Comparison of ENCODE assay signal across 1 cellular context in genomic region chr1:150561830-150562367, GRCh38.
TF ChIP-seq lines count a peak whose summit lies in the region.

No MANE protein-coding gene starts in this region.

TF ChIP-seq in HepG2, 621 proteins besides CTCF, POLR2A, EP300 and RAD21 (continued from another document and continues in another):
- TF ChIP-seq KIAA2018 (CRISPR knock-in tag; IDR thresholded peaks at IDR 0.05; ENCODE audit: borderline replicate concordance) (no peak), TOE1 (CRISPR knock-in tag; IDR thresholded peaks at IDR 0.05) (no peak), ZNF24 (IDR thresholded peaks at IDR 0.05) (no peak), KMT2A (CRISPR knock-in tag; IDR thresholded peaks at IDR 0.05) (no peak), TBX2 (CRISPR knock-in tag; IDR thresholded peaks at IDR 0.05; ENCODE audit: borderline replicate concordance) (peak; percentile 74; the same call in 1 of the 2 replicates), SYNCRIP (IDR thresholded peaks at IDR 0.05; ENCODE audit: insufficient read depth, low read depth, low read length) (no peak), TBP (CRISPR knock-in tag; IDR thresholded peaks at IDR 0.05) (no peak), RFXAP (CRISPR knock-in tag; IDR thresholded peaks at IDR 0.05; ENCODE audit: borderline replicate concordance) (peak; percentile 100), ZSCAN22 (CRISPR knock-in tag; IDR thresholded peaks at IDR 0.05) (no peak), ZFYVE20 (CRISPR knock-in tag; IDR thresholded peaks at IDR 0.05; ENCODE audit: borderline replicate concordance, low read depth) (no peak), ZNF337 (CRISPR knock-in tag; IDR thresholded peaks at IDR 0.05; ENCODE audit: borderline replicate concordance, low read depth) (no peak), MAFF (IDR thresholded peaks at IDR 0.05; ENCODE audit: low read depth, low read length) (no peak), ZNF713 (CRISPR knock-in tag; IDR thresholded peaks at IDR 0.05) (no peak), XBP1 (CRISPR knock-in tag; IDR thresholded peaks at IDR 0.05) (no peak), ZNF703 (CRISPR knock-in tag; IDR thresholded peaks at IDR 0.05; ENCODE audit: borderline replicate concordance) (no peak), HHEX (CRISPR knock-in tag; IDR thresholded peaks at IDR 0.05) (no peak), ZNF33B (CRISPR knock-in tag; IDR thresholded peaks at IDR 0.05) (no peak), CENPX (CRISPR knock-in tag; IDR thresholded peaks at IDR 0.05) (no peak), NCOA2 (CRISPR knock-in tag; IDR thresholded peaks at IDR 0.05) (peak; percentile 95), ZNF350 (CRISPR knock-in tag; IDR thresholded peaks at IDR 0.05; ENCODE audit: borderline replicate concordance, low read depth) (peak; percentile 65; the same call in 1 of the 2 replicates), ZNF235 (CRISPR knock-in tag; IDR thresholded peaks at IDR 0.05; ENCODE audit: borderline replicate concordance) (no peak), KDM6A (CRISPR knock-in tag; IDR thresholded peaks at IDR 0.05; ENCODE audit: low read depth) (peak; percentile 35; the same call in 1 of the 2 replicates), EZH2 (conservative IDR thresholded peaks at IDR 0.05; ENCODE audit: low read depth, low read length) (no peak), NCOA1 (CRISPR knock-in tag; IDR thresholded peaks at IDR 0.05) (no peak), ZNF747 (CRISPR knock-in tag; IDR thresholded peaks at IDR 0.05; ENCODE audit: borderline replicate concordance) (peak; percentile 66; the same call in 1 of the 2 replicates), ZMYM4 (CRISPR knock-in tag; IDR thresholded peaks at IDR 0.05) (no peak; the same call in 1 of the 2 replicates), TFDP1 (CRISPR knock-in tag; IDR thresholded peaks at IDR 0.05; ENCODE audit: borderline replicate concordance) (no peak), ZNF543 (CRISPR knock-in tag; IDR thresholded peaks at IDR 0.05) (peak; percentile 42; the same call in 1 of the 2 replicates), GATAD2A (CRISPR knock-in tag; IDR thresholded peaks at IDR 0.05) (peak; percentile 85), ZNF841 (CRISPR knock-in tag; IDR thresholded peaks at IDR 0.05; ENCODE audit: borderline replicate concordance) (no peak), HIVEP1 (CRISPR knock-in tag; IDR thresholded peaks at IDR 0.05) (no peak), ZNF614 (CRISPR knock-in tag; IDR thresholded peaks at IDR 0.05; ENCODE audit: borderline replicate concordance) (peak; percentile 74; the same call in 1 of the 2 replicates), MED1 (CRISPR knock-in tag; IDR thresholded peaks at IDR 0.05) (peak; percentile 80), MAFG (CRISPR knock-in tag; IDR thresholded peaks at IDR 0.05) (no peak), ZNF460 (CRISPR knock-in tag; IDR thresholded peaks at IDR 0.05; ENCODE audit: borderline replicate concordance) (no peak), ZNF660 (CRISPR knock-in tag; IDR thresholded peaks at IDR 0.05; ENCODE audit: borderline replicate concordance, low read depth) (no peak), GMEB1 (CRISPR knock-in tag; IDR thresholded peaks at IDR 0.05; ENCODE audit: borderline replicate concordance) (no peak), ZFP1 (CRISPR knock-in tag; IDR thresholded peaks at IDR 0.05) (peak; percentile 68; the same call in 1 of the 2 replicates), SP4 (CRISPR knock-in tag; IDR thresholded peaks at IDR 0.05) (peak; percentile 53; the same call in 1 of the 2 replicates), BORCS8-MEF2B (CRISPR knock-in tag; IDR thresholded peaks at IDR 0.05) (peak; percentile 51; the same call in 1 of the 2 replicates), ZNF224 (CRISPR knock-in tag; IDR thresholded peaks at IDR 0.05) (no peak), TGIF2 (CRISPR knock-in tag; IDR thresholded peaks at IDR 0.05) (no peak; the same call in 1 of the 2 replicates), ZNF891 (CRISPR knock-in tag; IDR thresholded peaks at IDR 0.05) (no peak), TCF12 (IDR thresholded peaks at IDR 0.05) (no peak), TCF12 (CRISPR knock-in tag; IDR thresholded peaks at IDR 0.05) (no peak), SP1 (IDR thresholded peaks at IDR 0.05) (no peak), SP1 (CRISPR knock-in tag; IDR thresholded peaks at IDR 0.05) (peak; percentile 84), GZF1 (CRISPR knock-in tag; IDR thresholded peaks at IDR 0.05) (no peak), MTF2 (CRISPR knock-in tag; IDR thresholded peaks at IDR 0.05; ENCODE audit: borderline replicate concordance) (no peak), HDAC6 (IDR thresholded peaks at IDR 0.05; ENCODE audit: low read depth, low read length) (no peak), IRX3 (CRISPR knock-in tag; IDR thresholded peaks at IDR 0.05; ENCODE audit: borderline replicate concordance, low read depth) (no peak), PHF5A (CRISPR knock-in tag; IDR thresholded peaks at IDR 0.05; ENCODE audit: low read depth, unreplicated experiment) (no peak), MAF1 (CRISPR knock-in tag; IDR thresholded peaks at IDR 0.05; ENCODE audit: borderline replicate concordance) (no peak; the same call in 1 of the 2 replicates), MBD4 (IDR thresholded peaks at IDR 0.05; ENCODE audit: borderline replicate concordance, low read length) (no peak)
- TF ChIP-seq, protein P1, sequence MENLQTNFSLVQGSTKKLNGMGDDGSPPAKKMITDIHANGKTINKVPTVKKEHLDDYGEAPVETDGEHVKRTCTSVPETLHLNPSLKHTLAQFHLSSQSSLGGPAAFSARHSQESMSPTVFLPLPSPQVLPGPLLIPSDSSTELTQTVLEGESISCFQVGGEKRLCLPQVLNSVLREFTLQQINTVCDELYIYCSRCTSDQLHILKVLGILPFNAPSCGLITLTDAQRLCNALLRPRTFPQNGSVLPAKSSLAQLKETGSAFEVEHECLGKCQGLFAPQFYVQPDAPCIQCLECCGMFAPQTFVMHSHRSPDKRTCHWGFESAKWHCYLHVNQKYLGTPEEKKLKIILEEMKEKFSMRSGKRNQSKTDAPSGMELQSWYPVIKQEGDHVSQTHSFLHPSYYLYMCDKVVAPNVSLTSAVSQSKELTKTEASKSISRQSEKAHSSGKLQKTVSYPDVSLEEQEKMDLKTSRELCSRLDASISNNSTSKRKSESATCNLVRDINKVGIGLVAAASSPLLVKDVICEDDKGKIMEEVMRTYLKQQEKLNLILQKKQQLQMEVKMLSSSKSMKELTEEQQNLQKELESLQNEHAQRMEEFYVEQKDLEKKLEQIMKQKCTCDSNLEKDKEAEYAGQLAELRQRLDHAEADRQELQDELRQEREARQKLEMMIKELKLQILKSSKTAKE (CRISPR knock-in tag; IDR thresholded peaks at IDR 0.05; ENCODE audit: borderline replicate concordance), result peak; percentile 33; the same call in 1 of the 2 replicates
- TF ChIP-seq, protein P2, sequence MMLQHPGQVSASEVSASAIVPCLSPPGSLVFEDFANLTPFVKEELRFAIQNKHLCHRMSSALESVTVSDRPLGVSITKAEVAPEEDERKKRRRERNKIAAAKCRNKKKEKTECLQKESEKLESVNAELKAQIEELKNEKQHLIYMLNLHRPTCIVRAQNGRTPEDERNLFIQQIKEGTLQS (CRISPR knock-in tag; IDR thresholded peaks at IDR 0.05), result no peak; the same call in 1 of the 2 replicates
- TF ChIP-seq, protein P3, sequence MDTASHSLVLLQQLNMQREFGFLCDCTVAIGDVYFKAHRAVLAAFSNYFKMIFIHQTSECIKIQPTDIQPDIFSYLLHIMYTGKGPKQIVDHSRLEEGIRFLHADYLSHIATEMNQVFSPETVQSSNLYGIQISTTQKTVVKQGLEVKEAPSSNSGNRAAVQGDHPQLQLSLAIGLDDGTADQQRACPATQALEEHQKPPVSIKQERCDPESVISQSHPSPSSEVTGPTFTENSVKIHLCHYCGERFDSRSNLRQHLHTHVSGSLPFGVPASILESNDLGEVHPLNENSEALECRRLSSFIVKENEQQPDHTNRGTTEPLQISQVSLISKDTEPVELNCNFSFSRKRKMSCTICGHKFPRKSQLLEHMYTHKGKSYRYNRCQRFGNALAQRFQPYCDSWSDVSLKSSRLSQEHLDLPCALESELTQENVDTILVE (CRISPR knock-in tag; IDR thresholded peaks at IDR 0.05), result peak; percentile 91; the same call in 1 of the 2 replicates
- TF ChIP-seq, protein P4, sequence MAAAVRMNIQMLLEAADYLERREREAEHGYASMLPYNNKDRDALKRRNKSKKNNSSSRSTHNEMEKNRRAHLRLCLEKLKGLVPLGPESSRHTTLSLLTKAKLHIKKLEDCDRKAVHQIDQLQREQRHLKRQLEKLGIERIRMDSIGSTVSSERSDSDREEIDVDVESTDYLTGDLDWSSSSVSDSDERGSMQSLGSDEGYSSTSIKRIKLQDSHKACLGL (CRISPR knock-in tag; IDR thresholded peaks at IDR 0.05), result no peak
- TF ChIP-seq, protein P5, sequence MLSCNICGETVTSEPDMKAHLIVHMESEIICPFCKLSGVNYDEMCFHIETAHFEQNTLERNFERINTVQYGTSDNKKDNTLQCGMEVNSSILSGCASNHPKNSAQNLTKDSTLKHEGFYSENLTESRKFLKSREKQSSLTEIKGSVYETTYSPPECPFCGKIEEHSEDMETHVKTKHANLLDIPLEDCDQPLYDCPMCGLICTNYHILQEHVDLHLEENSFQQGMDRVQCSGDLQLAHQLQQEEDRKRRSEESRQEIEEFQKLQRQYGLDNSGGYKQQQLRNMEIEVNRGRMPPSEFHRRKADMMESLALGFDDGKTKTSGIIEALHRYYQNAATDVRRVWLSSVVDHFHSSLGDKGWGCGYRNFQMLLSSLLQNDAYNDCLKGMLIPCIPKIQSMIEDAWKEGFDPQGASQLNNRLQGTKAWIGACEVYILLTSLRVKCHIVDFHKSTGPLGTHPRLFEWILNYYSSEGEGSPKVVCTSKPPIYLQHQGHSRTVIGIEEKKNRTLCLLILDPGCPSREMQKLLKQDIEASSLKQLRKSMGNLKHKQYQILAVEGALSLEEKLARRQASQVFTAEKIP (CRISPR knock-in tag; IDR thresholded peaks at IDR 0.05; ENCODE audit: borderline replicate concordance), result no peak
